Comparison of ENCODE assay signal across 1 cellular context in the genomic region with DNA sequence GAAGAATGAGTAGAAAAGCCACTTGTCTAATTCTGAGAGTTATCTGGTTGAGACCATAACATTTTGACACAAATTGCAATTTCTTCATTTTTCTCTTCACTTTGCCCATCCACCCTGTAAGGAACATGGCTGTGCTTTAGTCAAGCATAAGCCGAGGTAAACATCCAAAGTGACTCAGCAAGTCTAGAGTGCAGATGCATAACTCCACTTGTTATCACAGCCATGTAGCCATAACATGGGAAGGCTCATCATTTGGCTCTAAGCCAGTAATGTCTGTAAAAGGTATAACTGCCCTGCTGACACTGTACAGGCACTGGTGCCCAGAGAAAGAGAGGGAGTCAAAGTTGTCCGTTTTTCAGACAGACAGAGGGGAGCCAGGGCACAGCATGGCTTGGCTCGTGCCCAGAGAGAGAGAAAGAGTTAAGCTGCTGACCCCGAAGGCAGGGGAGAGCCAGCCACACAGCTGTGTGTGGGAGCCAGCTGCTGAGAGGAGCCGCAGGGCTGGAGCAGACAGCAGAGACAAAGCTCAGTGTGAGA.
A peak's percentile ranks its signal among the peaks of the same experiment; 100 is the strongest.
TF ChIP-seq lines count a peak whose summit lies in the region.

No MANE protein-coding gene starts in this region.

TF ChIP-seq in K562, 482 proteins besides CTCF, POLR2A, EP300 and RAD21 (continued from another document and continues in another):
- TF ChIP-seq FOXM1 (IDR thresholded peaks at IDR 0.05; ENCODE audit: low read depth) (no peak), FOXM1 (CRISPR knock-in tag; IDR thresholded peaks at IDR 0.05; ENCODE audit: low read depth) (no peak), CBX2 (IDR thresholded peaks at IDR 0.05; ENCODE audit: insufficient read depth, low read length, poor library complexity, severe bottlenecking) (no peak), POLR2AphosphoS5 (IDR thresholded peaks at IDR 0.05; ENCODE audit: control insufficient read depth, insufficient read depth, low read depth, low read length) (no peak), SNRNP70 (optimal IDR thresholded peaks at IDR 0.05; ENCODE audit: low read depth, low read length) (no peak), ESRRA (IDR thresholded peaks at IDR 0.05; ENCODE audit: borderline replicate concordance, low read depth) (no peak), HIVEP1 (CRISPR knock-in tag; IDR thresholded peaks at IDR 0.05) (peak; percentile 92), GABPB2 (CRISPR knock-in tag; conservative IDR thresholded peaks at IDR 0.05) (no peak), ZNF644 (tag; IDR thresholded peaks at IDR 0.05; ENCODE audit: low read depth) (peak; percentile 98), ZNF174 (CRISPR knock-in tag; IDR thresholded peaks at IDR 0.05) (peak; percentile 63; the same call in 1 of the 2 replicates), MBD2 (IDR thresholded peaks at IDR 0.05; ENCODE audit: borderline replicate concordance, low read depth) (no peak), ZNF76 (CRISPR knock-in tag; IDR thresholded peaks at IDR 0.05; ENCODE audit: borderline replicate concordance) (peak; percentile 93; the same call in 1 of the 2 replicates), CBFB (CRISPR knock-in tag; IDR thresholded peaks at IDR 0.05) (no peak), CEBPG (CRISPR knock-in tag; IDR thresholded peaks at IDR 0.05) (no peak), CEBPG (tag; conservative IDR thresholded peaks at IDR 0.05 in 1 of 2, IDR thresholded peaks at IDR 0.05 in 1 of 2) (no peak), NUFIP1 (IDR thresholded peaks at IDR 0.05; ENCODE audit: partially characterized antibody) (peak; percentile 35), RBM25 (IDR thresholded peaks at IDR 0.05; ENCODE audit: low read depth, low read length, severe bottlenecking) (no peak), KHSRP (IDR thresholded peaks at IDR 0.05) (no peak), TCF7L2 (IDR thresholded peaks at IDR 0.05; ENCODE audit: low read depth, low read length) (no peak), ZKSCAN1 (IDR thresholded peaks at IDR 0.05; ENCODE audit: low read depth, low read length) (no peak), SRF (CRISPR knock-in tag; IDR thresholded peaks at IDR 0.05) (no peak), BRF1 (IDR thresholded peaks at IDR 0.05; ENCODE audit: borderline replicate concordance, extremely low read depth, insufficient read length) (no peak), XRCC4 (IDR thresholded peaks at IDR 0.05; ENCODE audit: extremely low read depth, insufficient read depth, insufficient read length) (no peak), ZNF696 (CRISPR knock-in tag; conservative IDR thresholded peaks at IDR 0.05) (no peak), MIER1 (IDR thresholded peaks at IDR 0.05; ENCODE audit: low read depth) (no peak), RNF2 (IDR thresholded peaks at IDR 0.05) (no peak), NCOA4 (IDR thresholded peaks at IDR 0.05; ENCODE audit: partially characterized antibody) (no peak), ZBTB7A (IDR thresholded peaks at IDR 0.05; ENCODE audit: borderline replicate concordance, control insufficient read depth, low read depth, low read length) (no peak), ETV5 (CRISPR knock-in tag; IDR thresholded peaks at IDR 0.05; ENCODE audit: low read depth) (no peak), ZNF75A (CRISPR knock-in tag; IDR thresholded peaks at IDR 0.05) (0 out of 2 replicates have a peak, but pooled peaks have one; percentile 25), HDGF (IDR thresholded peaks at IDR 0.05) (no peak), MED1 (CRISPR knock-in tag; IDR thresholded peaks at IDR 0.05; ENCODE audit: borderline replicate concordance) (no peak), ZBTB8A (IDR thresholded peaks at IDR 0.05; ENCODE audit: partially characterized antibody) (no peak), ZFP30 (CRISPR knock-in tag; IDR thresholded peaks at IDR 0.05; ENCODE audit: borderline replicate concordance) (no peak), ZNF586 (CRISPR knock-in tag; conservative IDR thresholded peaks at IDR 0.05) (no peak), MAZ (CRISPR knock-in tag; conservative IDR thresholded peaks at IDR 0.05 in 1 of 2, IDR thresholded peaks at IDR 0.05 in 1 of 2) (peak in 1 of 2 experiments; percentile 85; a peak in 2 of 4 replicates)
- TF ChIP-seq, protein P1, sequence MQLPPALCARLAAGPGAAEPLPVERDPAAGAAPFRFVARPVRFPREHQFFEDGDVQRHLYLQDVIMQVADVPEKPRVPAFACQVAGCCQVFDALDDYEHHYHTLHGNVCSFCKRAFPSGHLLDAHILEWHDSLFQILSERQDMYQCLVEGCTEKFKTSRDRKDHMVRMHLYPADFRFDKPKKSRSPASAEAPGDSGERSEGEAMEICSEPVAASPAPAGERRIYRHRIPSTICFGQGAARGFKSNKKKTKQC (CRISPR knock-in tag; IDR thresholded peaks at IDR 0.05): no peak
- TF ChIP-seq, protein P2, sequence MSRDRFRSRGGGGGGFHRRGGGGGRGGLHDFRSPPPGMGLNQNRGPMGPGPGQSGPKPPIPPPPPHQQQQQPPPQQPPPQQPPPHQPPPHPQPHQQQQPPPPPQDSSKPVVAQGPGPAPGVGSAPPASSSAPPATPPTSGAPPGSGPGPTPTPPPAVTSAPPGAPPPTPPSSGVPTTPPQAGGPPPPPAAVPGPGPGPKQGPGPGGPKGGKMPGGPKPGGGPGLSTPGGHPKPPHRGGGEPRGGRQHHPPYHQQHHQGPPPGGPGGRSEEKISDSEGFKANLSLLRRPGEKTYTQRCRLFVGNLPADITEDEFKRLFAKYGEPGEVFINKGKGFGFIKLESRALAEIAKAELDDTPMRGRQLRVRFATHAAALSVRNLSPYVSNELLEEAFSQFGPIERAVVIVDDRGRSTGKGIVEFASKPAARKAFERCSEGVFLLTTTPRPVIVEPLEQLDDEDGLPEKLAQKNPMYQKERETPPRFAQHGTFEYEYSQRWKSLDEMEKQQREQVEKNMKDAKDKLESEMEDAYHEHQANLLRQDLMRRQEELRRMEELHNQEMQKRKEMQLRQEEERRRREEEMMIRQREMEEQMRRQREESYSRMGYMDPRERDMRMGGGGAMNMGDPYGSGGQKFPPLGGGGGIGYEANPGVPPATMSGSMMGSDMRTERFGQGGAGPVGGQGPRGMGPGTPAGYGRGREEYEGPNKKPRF (IDR thresholded peaks at IDR 0.05; ENCODE audit: low read depth, low read length): no peak
- TF ChIP-seq, protein P3, sequence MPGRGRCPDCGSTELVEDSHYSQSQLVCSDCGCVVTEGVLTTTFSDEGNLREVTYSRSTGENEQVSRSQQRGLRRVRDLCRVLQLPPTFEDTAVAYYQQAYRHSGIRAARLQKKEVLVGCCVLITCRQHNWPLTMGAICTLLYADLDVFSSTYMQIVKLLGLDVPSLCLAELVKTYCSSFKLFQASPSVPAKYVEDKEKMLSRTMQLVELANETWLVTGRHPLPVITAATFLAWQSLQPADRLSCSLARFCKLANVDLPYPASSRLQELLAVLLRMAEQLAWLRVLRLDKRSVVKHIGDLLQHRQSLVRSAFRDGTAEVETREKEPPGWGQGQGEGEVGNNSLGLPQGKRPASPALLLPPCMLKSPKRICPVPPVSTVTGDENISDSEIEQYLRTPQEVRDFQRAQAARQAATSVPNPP (IDR thresholded peaks at IDR 0.05; ENCODE audit: borderline replicate concordance, insufficient read depth, insufficient read length): no peak
- TF ChIP-seq, protein P4, sequence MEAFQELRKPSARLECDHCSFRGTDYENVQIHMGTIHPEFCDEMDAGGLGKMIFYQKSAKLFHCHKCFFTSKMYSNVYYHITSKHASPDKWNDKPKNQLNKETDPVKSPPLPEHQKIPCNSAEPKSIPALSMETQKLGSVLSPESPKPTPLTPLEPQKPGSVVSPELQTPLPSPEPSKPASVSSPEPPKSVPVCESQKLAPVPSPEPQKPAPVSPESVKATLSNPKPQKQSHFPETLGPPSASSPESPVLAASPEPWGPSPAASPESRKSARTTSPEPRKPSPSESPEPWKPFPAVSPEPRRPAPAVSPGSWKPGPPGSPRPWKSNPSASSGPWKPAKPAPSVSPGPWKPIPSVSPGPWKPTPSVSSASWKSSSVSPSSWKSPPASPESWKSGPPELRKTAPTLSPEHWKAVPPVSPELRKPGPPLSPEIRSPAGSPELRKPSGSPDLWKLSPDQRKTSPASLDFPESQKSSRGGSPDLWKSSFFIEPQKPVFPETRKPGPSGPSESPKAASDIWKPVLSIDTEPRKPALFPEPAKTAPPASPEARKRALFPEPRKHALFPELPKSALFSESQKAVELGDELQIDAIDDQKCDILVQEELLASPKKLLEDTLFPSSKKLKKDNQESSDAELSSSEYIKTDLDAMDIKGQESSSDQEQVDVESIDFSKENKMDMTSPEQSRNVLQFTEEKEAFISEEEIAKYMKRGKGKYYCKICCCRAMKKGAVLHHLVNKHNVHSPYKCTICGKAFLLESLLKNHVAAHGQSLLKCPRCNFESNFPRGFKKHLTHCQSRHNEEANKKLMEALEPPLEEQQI (IDR thresholded peaks at IDR 0.05): no peak
- TF ChIP-seq, protein P5, sequence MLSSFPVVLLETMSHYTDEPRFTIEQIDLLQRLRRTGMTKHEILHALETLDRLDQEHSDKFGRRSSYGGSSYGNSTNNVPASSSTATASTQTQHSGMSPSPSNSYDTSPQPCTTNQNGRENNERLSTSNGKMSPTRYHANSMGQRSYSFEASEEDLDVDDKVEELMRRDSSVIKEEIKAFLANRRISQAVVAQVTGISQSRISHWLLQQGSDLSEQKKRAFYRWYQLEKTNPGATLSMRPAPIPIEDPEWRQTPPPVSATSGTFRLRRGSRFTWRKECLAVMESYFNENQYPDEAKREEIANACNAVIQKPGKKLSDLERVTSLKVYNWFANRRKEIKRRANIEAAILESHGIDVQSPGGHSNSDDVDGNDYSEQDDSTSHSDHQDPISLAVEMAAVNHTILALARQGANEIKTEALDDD (IDR thresholded peaks at IDR 0.05): no peak
- TF ChIP-seq, protein P6, sequence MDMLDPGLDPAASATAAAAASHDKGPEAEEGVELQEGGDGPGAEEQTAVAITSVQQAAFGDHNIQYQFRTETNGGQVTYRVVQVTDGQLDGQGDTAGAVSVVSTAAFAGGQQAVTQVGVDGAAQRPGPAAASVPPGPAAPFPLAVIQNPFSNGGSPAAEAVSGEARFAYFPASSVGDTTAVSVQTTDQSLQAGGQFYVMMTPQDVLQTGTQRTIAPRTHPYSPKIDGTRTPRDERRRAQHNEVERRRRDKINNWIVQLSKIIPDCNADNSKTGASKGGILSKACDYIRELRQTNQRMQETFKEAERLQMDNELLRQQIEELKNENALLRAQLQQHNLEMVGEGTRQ (CRISPR knock-in tag; IDR thresholded peaks at IDR 0.05): no peak
- TF ChIP-seq, protein P7, sequence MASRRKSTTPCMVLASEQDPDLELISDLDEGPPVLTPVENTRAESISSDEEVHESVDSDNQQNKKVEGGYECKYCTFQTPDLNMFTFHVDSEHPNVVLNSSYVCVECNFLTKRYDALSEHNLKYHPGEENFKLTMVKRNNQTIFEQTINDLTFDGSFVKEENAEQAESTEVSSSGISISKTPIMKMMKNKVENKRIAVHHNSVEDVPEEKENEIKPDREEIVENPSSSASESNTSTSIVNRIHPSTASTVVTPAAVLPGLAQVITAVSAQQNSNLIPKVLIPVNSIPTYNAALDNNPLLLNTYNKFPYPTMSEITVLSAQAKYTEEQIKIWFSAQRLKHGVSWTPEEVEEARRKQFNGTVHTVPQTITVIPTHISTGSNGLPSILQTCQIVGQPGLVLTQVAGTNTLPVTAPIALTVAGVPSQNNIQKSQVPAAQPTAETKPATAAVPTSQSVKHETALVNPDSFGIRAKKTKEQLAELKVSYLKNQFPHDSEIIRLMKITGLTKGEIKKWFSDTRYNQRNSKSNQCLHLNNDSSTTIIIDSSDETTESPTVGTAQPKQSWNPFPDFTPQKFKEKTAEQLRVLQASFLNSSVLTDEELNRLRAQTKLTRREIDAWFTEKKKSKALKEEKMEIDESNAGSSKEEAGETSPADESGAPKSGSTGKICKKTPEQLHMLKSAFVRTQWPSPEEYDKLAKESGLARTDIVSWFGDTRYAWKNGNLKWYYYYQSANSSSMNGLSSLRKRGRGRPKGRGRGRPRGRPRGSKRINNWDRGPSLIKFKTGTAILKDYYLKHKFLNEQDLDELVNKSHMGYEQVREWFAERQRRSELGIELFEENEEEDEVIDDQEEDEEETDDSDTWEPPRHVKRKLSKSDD (conservative IDR thresholded peaks at IDR 0.05; ENCODE audit: low read length): no peak
- TF ChIP-seq, protein P8, sequence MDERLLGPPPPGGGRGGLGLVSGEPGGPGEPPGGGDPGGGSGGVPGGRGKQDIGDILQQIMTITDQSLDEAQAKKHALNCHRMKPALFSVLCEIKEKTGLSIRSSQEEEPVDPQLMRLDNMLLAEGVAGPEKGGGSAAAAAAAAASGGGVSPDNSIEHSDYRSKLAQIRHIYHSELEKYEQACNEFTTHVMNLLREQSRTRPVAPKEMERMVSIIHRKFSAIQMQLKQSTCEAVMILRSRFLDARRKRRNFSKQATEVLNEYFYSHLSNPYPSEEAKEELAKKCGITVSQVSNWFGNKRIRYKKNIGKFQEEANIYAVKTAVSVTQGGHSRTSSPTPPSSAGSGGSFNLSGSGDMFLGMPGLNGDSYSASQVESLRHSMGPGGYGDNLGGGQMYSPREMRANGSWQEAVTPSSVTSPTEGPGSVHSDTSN (CRISPR knock-in tag; IDR thresholded peaks at IDR 0.05; ENCODE audit: low read depth): no peak
- TF ChIP-seq, protein P8 (tag; conservative IDR thresholded peaks at IDR 0.05; ENCODE audit: low read depth): peak; percentile 76
- TF ChIP-seq, protein P9, sequence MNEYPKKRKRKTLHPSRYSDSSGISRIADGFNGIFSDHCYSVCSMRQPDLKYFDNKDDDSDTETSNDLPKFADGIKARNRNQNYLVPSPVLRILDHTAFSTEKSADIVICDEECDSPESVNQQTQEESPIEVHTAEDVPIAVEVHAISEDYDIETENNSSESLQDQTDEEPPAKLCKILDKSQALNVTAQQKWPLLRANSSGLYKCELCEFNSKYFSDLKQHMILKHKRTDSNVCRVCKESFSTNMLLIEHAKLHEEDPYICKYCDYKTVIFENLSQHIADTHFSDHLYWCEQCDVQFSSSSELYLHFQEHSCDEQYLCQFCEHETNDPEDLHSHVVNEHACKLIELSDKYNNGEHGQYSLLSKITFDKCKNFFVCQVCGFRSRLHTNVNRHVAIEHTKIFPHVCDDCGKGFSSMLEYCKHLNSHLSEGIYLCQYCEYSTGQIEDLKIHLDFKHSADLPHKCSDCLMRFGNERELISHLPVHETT (CRISPR knock-in tag; conservative IDR thresholded peaks at IDR 0.05 in 1 of 2, IDR thresholded peaks at IDR 0.05 in 1 of 2): peak in 1 of 2 experiments; percentile 98; a peak in 2 of 4 replicates
- TF ChIP-seq, protein P10, sequence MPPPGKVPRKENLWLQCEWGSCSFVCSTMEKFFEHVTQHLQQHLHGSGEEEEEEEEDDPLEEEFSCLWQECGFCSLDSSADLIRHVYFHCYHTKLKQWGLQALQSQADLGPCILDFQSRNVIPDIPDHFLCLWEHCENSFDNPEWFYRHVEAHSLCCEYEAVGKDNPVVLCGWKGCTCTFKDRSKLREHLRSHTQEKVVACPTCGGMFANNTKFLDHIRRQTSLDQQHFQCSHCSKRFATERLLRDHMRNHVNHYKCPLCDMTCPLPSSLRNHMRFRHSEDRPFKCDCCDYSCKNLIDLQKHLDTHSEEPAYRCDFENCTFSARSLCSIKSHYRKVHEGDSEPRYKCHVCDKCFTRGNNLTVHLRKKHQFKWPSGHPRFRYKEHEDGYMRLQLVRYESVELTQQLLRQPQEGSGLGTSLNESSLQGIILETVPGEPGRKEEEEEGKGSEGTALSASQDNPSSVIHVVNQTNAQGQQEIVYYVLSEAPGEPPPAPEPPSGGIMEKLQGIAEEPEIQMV (tag; conservative IDR thresholded peaks at IDR 0.05; ENCODE audit: low read depth): peak; percentile 89
